14 cellular contexts compared by ENCODE assay signal in genomic region chr9:7006417-7006816, GRCh38.
DNase-seq lines count a peak whose midpoint lies in the region; ATAC-seq and TF ChIP-seq lines count a peak whose summit lies in the region.
"Had no signal": no experiment of that assay in that cellular context is flagged by ENCODE, and none has a peak within 500 bp of the region (broad histone marks: within the 10 kb centered on the region; RNA-seq: fewer than 3 reads in every experiment).

No MANE protein-coding gene starts in this region.

- no peak overlapping the region for H2AK5ac ChIP-seq in mesenchymal stem cell (ENCODE audit: low read length, severe bottlenecking)

- H3K27me3 Mint-ChIP-seq in stimulated activated naive CD8-positive, alpha-beta T cell treated with anti-CD3 and anti-CD28 coated beads, Interleukin-15, Interleukin-2, amounts not matched to agents 100 ng/mL and 50 ng/mL, for 24 hours = no peaks in the 10 kb centered on the region
- H3K27me3 Mint-ChIP-seq in WTC11 (ENCODE audit: low read depth) (no peaks in the 10 kb centered on the region), Calu3 (ENCODE audit: unreplicated experiment) (no peaks in the 10 kb centered on the region)
- H3K27me3 Mint-ChIP-seq in activated T-cell treated with anti-CD3 and anti-CD28 coated beads, Interleukin-2, amount 50 U/mL, for 24 hours = no peaks in the 10 kb centered on the region
- H3K27me3 Mint-ChIP-seq: CD4-positive, CD25-positive, alpha-beta regulatory T cell had no signal

- no peak overlapping the region for H3K23ac ChIP-seq in mesenchymal stem cell (ENCODE audit: low read length in 2 of 2)

- H2BK12ac ChIP-seq in mesenchymal stem cell (ENCODE audit: low read length in 2 of 2) = no peak overlapping the region

- peaks cover 4% of the 10 kb centered on the region for H3K9me3 Mint-ChIP-seq in stimulated activated naive CD8-positive, alpha-beta T cell treated with anti-CD3 and anti-CD28 coated beads, Interleukin-15, Interleukin-2, amounts not matched to agents 100 ng/mL and 50 ng/mL, for 24 hours
- H3K9me3 Mint-ChIP-seq in WTC11 (peaks cover 5% of the 10 kb centered on the region), Calu3 (ENCODE audit: low read depth, unreplicated experiment) (no peaks in the 10 kb centered on the region)
- H3K9me3 Mint-ChIP-seq in activated T-cell treated with anti-CD3 and anti-CD28 coated beads, Interleukin-2, amount 50 U/mL, for 24 hours = peaks cover 2% of the 10 kb centered on the region

- no peak overlapping the region for H3K18ac ChIP-seq in mesenchymal stem cell (ENCODE audit: low read depth in 1 of 2, low read length in 2 of 2)

- POLR2A ChIA-PET in WTC11 (lab: Charles Lee) = no interaction called here

- H3K36me3 Mint-ChIP-seq in stimulated activated naive CD8-positive, alpha-beta T cell treated with anti-CD3 and anti-CD28 coated beads, Interleukin-15, Interleukin-2, amounts not matched to agents 100 ng/mL and 50 ng/mL, for 24 hours (ENCODE audit: low read depth) = peaks cover 57% of the 10 kb centered on the region
- peaks cover 32% of the 10 kb centered on the region for H3K36me3 Mint-ChIP-seq in WTC11
- H3K36me3 Mint-ChIP-seq in Calu3 (ENCODE audit: insufficient read depth, unreplicated experiment) = no peaks in the 10 kb centered on the region
- H3K36me3 Mint-ChIP-seq in activated T-cell treated with anti-CD3 and anti-CD28 coated beads, Interleukin-2, amount 50 U/mL, for 24 hours (ENCODE audit: low read depth) = peaks cover 80% of the 10 kb centered on the region

- no peak for DNase-seq in stimulated activated naive CD8-positive, alpha-beta T cell treated with anti-CD3 and anti-CD28 coated beads, Interleukin-15, Interleukin-2, amounts not matched to agents 100 U/mL and 50 U/mL, for 24 hours
- no peak for DNase-seq in WTC11 (ENCODE audit: low spot score)
- no peak for DNase-seq in mesenchymal stem cell
- no peak for DNase-seq in Calu3
- no peak for DNase-seq in activated T-cell treated with anti-CD3 and anti-CD28 coated beads, Interleukin-2, amount 50 U/mL, for 24 hours
- DNase-seq: ACHN; CD4-positive, CD25-positive, alpha-beta regulatory T cell; DMS153; DMS79 treated with DMSO at 0.1 percent for 48 hours; EL; IMR-90 had no signal

- no peak overlapping the region for H4K91ac ChIP-seq in mesenchymal stem cell (ENCODE audit: low read length)

- no peak overlapping the region for H3K27ac ChIP-seq in mesenchymal stem cell (ENCODE audit: low read length, poor library complexity, severe bottlenecking)
- H3K27ac ChIP-seq: BLaER1 treated with 17β-estradiol and CSF1 and Interleukin-3, amounts not matched to agents 10 nM and 100 nM had no signal

- H2BK120ac ChIP-seq in mesenchymal stem cell (ENCODE audit: low read depth, low read length) = no peak overlapping the region

- H3K14ac ChIP-seq in mesenchymal stem cell (ENCODE audit: low read length in 2 of 2) = no peak overlapping the region

- 100% methylated on average over 1 of the region's 2 CpGs for WGBS in mesenchymal stem cell

- H3K79me1 ChIP-seq in mesenchymal stem cell (replicated peaks; ENCODE audit: low read length, poor library complexity, severe bottlenecking) = peaks cover 1% of the 10 kb centered on the region

- no peak overlapping the region for H3K4ac ChIP-seq in mesenchymal stem cell (ENCODE audit: low read depth in 1 of 2, low read length in 2 of 2)

- no peak overlapping the region for H3K9ac ChIP-seq in mesenchymal stem cell (ENCODE audit: low read length)
- H3K9ac ChIP-seq: BLaER1 treated with 17β-estradiol and CSF1 and Interleukin-3, amounts not matched to agents 10 nM and 100 nM had no signal

- H3K4me2 ChIP-seq in mesenchymal stem cell (ENCODE audit: low read length, poor library complexity, severe bottlenecking) = no peak overlapping the region
- H3K4me2 ChIP-seq: BLaER1 treated with 17β-estradiol and CSF1 and Interleukin-3, amounts not matched to agents 10 nM and 100 nM had no signal

- CTCF ChIA-PET in WTC11 (lab: Charles Lee) = no interaction called here
- CTCF ChIA-PET in Calu3 (lab: Charles Lee) = no interaction called here

- no peak overlapping the region for H2BK5ac ChIP-seq in mesenchymal stem cell (ENCODE audit: low read depth, low read length, poor library complexity, severe bottlenecking)

- H3K4me3 ChIP-seq in mesenchymal stem cell (ENCODE audit: insufficient read depth in 1 of 2, low read depth in 1 of 2, low read length in 2 of 2) = no peak overlapping the region
- H3K4me3 ChIP-seq: BLaER1 treated with 17β-estradiol and CSF1 and Interleukin-3, amounts not matched to agents 10 nM and 100 nM had no signal

- no peaks in the 10 kb centered on the region for H3K4me1 ChIP-seq in mesenchymal stem cell (ENCODE audit: control insufficient read depth, insufficient read depth, low read depth, low read length)

- intact Hi-C loops in Calu3 (cut with micrococcal nuclease; ENCODE audit: unreplicated experiment) = no loop called here

- no peak for TF ChIP-seq CTCF in WTC11 (IDR thresholded peaks at IDR 0.05)
- no peak for TF ChIP-seq CTCF in Calu3 (IDR thresholded peaks at IDR 0.05; ENCODE audit: unreplicated experiment)

- ATAC-seq in stimulated activated naive CD8-positive, alpha-beta T cell treated with anti-CD3 and anti-CD28 coated beads, Interleukin-15, Interleukin-2, amounts not matched to agents 100 U/mL and 50 U/mL, for 24 hours = no peak
- no peak for ATAC-seq in WTC11
- ATAC-seq in GM19455 (IDR thresholded peaks at IDR 0.05; ENCODE audit: unreplicated experiment) = no peak

- no peak overlapping the region for H3K4me3 Mint-ChIP-seq in stimulated activated naive CD8-positive, alpha-beta T cell treated with anti-CD3 and anti-CD28 coated beads, Interleukin-15, Interleukin-2, amounts not matched to agents 100 ng/mL and 50 ng/mL, for 24 hours
- H3K4me3 Mint-ChIP-seq in WTC11 (no peak overlapping the region), Calu3 (ENCODE audit: low read depth, unreplicated experiment) (no peak overlapping the region)
- no peak overlapping the region for H3K4me3 Mint-ChIP-seq in activated T-cell treated with anti-CD3 and anti-CD28 coated beads, Interleukin-2, amount 50 U/mL, for 24 hours
- H3K4me3 Mint-ChIP-seq: CD4-positive, CD25-positive, alpha-beta regulatory T cell had no signal

- no TSS peak for BruUV-seq in Calu3 (replicated peaks; lab: Mats Ljungman, UMichigan)

- H3K27ac Mint-ChIP-seq in stimulated activated naive CD8-positive, alpha-beta T cell treated with anti-CD3 and anti-CD28 coated beads, Interleukin-15, Interleukin-2, amounts not matched to agents 100 ng/mL and 50 ng/mL, for 24 hours = peak overlapping the region; percentile 16
- H3K27ac Mint-ChIP-seq in WTC11 = 0 out of 2 replicates have a peak overlapping the region, but pooled peaks have one; percentile 1
- no peak overlapping the region for H3K27ac Mint-ChIP-seq in Calu3 (ENCODE audit: unreplicated experiment)
- H3K27ac Mint-ChIP-seq in activated T-cell treated with anti-CD3 and anti-CD28 coated beads, Interleukin-2, amount 50 U/mL, for 24 hours = no peak overlapping the region

- H3K9me3 ChIP-seq in mesenchymal stem cell (ENCODE audit: control insufficient read depth, low read length) = peaks cover 6% of the 10 kb centered on the region

- no peaks in the 10 kb centered on the region for H3K27me3 ChIP-seq in mesenchymal stem cell (ENCODE audit: control insufficient read depth in 1 of 2, insufficient read depth in 1 of 2, low read length in 2 of 2)

- peaks cover 4% of the 10 kb centered on the region for H3K4me1 Mint-ChIP-seq in stimulated activated naive CD8-positive, alpha-beta T cell treated with anti-CD3 and anti-CD28 coated beads, Interleukin-15, Interleukin-2, amounts not matched to agents 100 ng/mL and 50 ng/mL, for 24 hours (ENCODE audit: low read depth)
- H3K4me1 Mint-ChIP-seq in WTC11 (peaks cover 10% of the 10 kb centered on the region), Calu3 (ENCODE audit: low read depth, unreplicated experiment) (no peaks in the 10 kb centered on the region)
- H3K4me1 Mint-ChIP-seq in activated T-cell treated with anti-CD3 and anti-CD28 coated beads, Interleukin-2, amount 50 U/mL, for 24 hours (ENCODE audit: low read depth) = peaks cover 5% of the 10 kb centered on the region

- H2BK15ac ChIP-seq in mesenchymal stem cell (ENCODE audit: low read depth, poor library complexity, severe bottlenecking) = no peak overlapping the region

- H2AFZ ChIP-seq in mesenchymal stem cell (ENCODE audit: low read depth, low read length) = no peak overlapping the region

- H4K8ac ChIP-seq in mesenchymal stem cell (ENCODE audit: low read length) = peak overlapping the region; percentile 14

- peaks cover 11 to 31% of the 10 kb centered on the region in 2 experiments for H3K36me3 ChIP-seq in mesenchymal stem cell (ENCODE audit: control insufficient read depth in 1 of 2, insufficient read depth in 2 of 2, low read depth in 1 of 2, low read length in 2 of 2)

TF ChIP-seq in WTC11, 78 proteins besides CTCF, POLR2A, EP300 and RAD21:
- TF ChIP-seq USF1 (CRISPR knock-in tag; IDR thresholded peaks at IDR 0.05) (no peak), CREM (CRISPR knock-in tag; IDR thresholded peaks at IDR 0.05) (no peak), MAX (CRISPR knock-in tag; IDR thresholded peaks at IDR 0.05) (no peak), RELA (CRISPR knock-in tag; IDR thresholded peaks at IDR 0.05; ENCODE audit: borderline replicate concordance) (no peak), NFYB (CRISPR knock-in tag; conservative IDR thresholded peaks at IDR 0.05; ENCODE audit: low read depth) (no peak), ERG (CRISPR knock-in tag; IDR thresholded peaks at IDR 0.05) (no peak), SOX15 (CRISPR knock-in tag; IDR thresholded peaks at IDR 0.05) (no peak)

Comparison
In these comparisons a context has a peak if more than half of its experiments do, and no peak if none do; other contexts are left out.
1. H3K27ac Mint-ChIP-seq: peak in stimulated activated naive CD8-positive, alpha-beta T cell treated with anti-CD3 and anti-CD28 coated beads, Interleukin-15, Interleukin-2, amounts not matched to agents 100 ng/mL and 50 ng/mL, for 24 hours (single experiment) and WTC11 (single experiment); none in Calu3 (single experiment) and activated T-cell treated with anti-CD3 and anti-CD28 coated beads, Interleukin-2, amount 50 U/mL, for 24 hours (single experiment).